Comparison of ENCODE assay signal across 1 cellular context in the genomic region with DNA sequence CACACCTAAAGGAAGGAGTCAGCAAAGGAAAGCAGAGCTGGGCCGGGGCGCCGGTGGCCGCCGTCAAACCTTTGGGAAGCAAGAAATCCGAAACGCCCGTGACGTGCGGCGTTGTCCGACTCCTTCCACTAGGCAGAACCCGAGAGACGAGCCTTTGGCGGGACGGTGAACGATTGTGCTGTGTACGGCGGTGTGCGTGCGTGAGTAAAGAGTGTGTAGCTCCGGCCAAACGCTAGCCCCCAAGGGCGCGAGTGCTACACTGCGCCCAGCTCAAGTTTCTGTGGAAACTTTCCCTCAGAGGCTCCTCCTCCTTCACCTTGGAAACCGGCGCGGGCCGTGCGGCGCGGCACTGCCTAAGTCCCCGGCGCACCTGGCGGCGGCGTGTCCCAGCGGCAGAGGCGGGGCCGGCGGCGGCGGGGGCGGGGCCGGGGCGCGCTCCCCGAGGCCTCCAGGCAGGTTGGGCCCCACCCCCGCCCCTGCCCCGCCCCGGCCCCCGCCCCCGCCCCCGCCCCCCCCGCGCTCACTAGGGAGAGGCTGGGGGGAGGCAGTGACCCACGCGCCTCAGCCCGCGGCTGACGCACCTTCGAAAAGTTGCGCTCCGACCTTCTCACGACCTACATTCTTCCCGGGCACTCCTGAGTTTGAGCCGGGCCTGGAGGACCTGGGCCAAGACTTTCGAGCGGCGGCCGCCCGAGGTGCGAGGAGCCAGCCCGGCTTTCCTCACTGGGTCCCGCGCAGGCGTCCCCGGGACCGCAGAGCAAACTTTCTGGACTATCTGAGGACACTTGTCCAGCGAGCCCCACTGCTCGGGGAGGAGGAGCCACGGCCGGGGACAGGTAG.
TF ChIP-seq lines count a peak whose summit lies in the region.

TSS of gene FHIP1A (plus strand) at position 547 of the 840 bp plus-strand sequence. CDS start 157,084 bp downstream, outside the sequence.

TF ChIP-seq in neural cell, 6 proteins besides CTCF, POLR2A, EP300 and RAD21 (continued from another document):
- no peak for TF ChIP-seq REST (IDR thresholded peaks at IDR 0.05; ENCODE audit: borderline replicate concordance)
